ENCODE assay signal across 25 cellular contexts in the genomic region with DNA sequence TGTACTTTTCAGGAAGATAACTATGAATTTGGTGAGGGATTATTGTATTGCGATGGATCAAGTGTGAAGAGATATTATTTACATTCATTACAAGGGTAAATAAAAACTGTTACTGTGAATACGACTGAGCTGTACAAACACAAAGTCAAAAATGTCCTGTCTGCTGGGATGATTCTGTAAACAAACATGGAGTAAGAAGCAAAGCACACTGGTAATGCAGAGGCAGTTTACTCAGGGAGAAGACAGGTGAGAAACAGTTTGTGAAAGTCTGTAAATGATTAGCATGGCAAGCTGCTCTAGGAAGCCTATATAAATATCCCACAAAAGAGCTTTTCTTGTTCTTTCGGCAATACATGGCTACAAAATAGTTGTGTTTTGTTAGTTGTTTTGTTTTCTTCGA.
DNase-seq lines count a peak whose midpoint lies in the region; ATAC-seq, FAIRE-seq and TF ChIP-seq lines count a peak whose summit lies in the region.
"Had no signal": no experiment of that assay in that cellular context is flagged by ENCODE, and none has a peak within 500 bp of the region (broad histone marks: within the 10 kb centered on the region; RNA-seq: fewer than 3 reads in every experiment).

No MANE protein-coding gene starts in this region.

- H3K4me3 ChIP-seq in astrocyte (ENCODE audit: insufficient read depth, low read depth, low read length) (no peak overlapping the region), HepG2 (replicated peaks in 1 of 3; ENCODE audit: insufficient read depth in 1 of 3, low read depth in 2 of 3, low read length in 3 of 3) (no peak overlapping the region)
- H3K4me3 ChIP-seq: HAP-1, right atrium auricular region had no signal

- H3K27me3 ChIP-seq in astrocyte (ENCODE audit: insufficient read depth, low read length) (no peaks in the 10 kb centered on the region), HepG2 (ENCODE audit: control insufficient read depth in 1 of 2, insufficient read depth in 2 of 2, low read length in 2 of 2) (no peaks in the 10 kb centered on the region)
- H3K27me3 ChIP-seq: right atrium auricular region had no signal

- peaks cover 2% of the 10 kb centered on the region for H3K4me1 Mint-ChIP-seq in astrocyte (ENCODE audit: low read depth, unreplicated experiment)
- H3K4me1 Mint-ChIP-seq: activated naive CD4-positive, alpha-beta T cell treated with anti-CD3 and anti-CD28 coated beads, Interleukin-2, amount 50 U/mL, for 24 hours had no signal

- no peak overlapping the region for H3K4me3 Mint-ChIP-seq in astrocyte (ENCODE audit: unreplicated experiment)
- H3K4me3 Mint-ChIP-seq: activated naive CD4-positive, alpha-beta T cell treated with anti-CD3 and anti-CD28 coated beads, Interleukin-2, amount 50 U/mL, for 24 hours; activated T-helper 1 cell treated with anti-CD3 and anti-CD28 coated beads, Interleukin-12 subunit alpha, Interleukin-12 subunit beta, Interleukin-2, Interleukin-4 antibody, amounts not matched to agents 30 ng/mL and 10 ng/mL and 1 ng/mL, durations not matched to agents 14 hours and 24 hours and 36 hours; IgD-negative memory B cell; mesothelial cell of epicardium; naive thymus-derived CD8-positive, alpha-beta T cell had no signal

- CTCF ChIA-PET in HepG2 (lab: Yijun Ruan, JAX; ENCODE audit: low intra/inter-chr PET ratio, low total read pairs): no interaction called here

- FAIRE-seq in astrocyte (lab: Jason Lieb, UNC): peak; percentile 9
- peak; percentile 67 for FAIRE-seq in HepG2 (lab: Jason Lieb, UNC)

- no peaks in the 10 kb centered on the region for H3K36me3 Mint-ChIP-seq in astrocyte (ENCODE audit: low read depth, unreplicated experiment)
- H3K36me3 Mint-ChIP-seq: IgD-negative memory B cell had no signal

- H3K79me2 ChIP-seq in astrocyte (ENCODE audit: insufficient read depth, low read length) (no peaks in the 10 kb centered on the region), HepG2 (ENCODE audit: insufficient read depth, low read length) (no peaks in the 10 kb centered on the region)

- TF ChIP-seq EP300 in HepG2 (IDR thresholded peaks at IDR 0.05; ENCODE audit: low read depth in 2 of 2, low read length in 2 of 2): peak in 1 of 2 experiments; percentile 65; a peak in 2 of 4 replicates
- no peak for TF ChIP-seq EP300 in HepG2 (CRISPR knock-in tag; IDR thresholded peaks at IDR 0.05; ENCODE audit: borderline replicate concordance)

- H3K4me1 ChIP-seq in astrocyte (ENCODE audit: insufficient read depth, low read length) (no peaks in the 10 kb centered on the region), HepG2 (ENCODE audit: insufficient read depth, low read length) (peaks cover 28% of the 10 kb centered on the region)
- H3K4me1 ChIP-seq: HAP-1, right atrium auricular region had no signal

- no peak overlapping the region for H3K27ac Mint-ChIP-seq in astrocyte (ENCODE audit: unreplicated experiment)
- H3K27ac Mint-ChIP-seq: activated naive CD4-positive, alpha-beta T cell treated with anti-CD3 and anti-CD28 coated beads, Interleukin-2, amount 50 U/mL, for 24 hours; activated T-helper 1 cell treated with anti-CD3 and anti-CD28 coated beads, Interleukin-12 subunit alpha, Interleukin-12 subunit beta, Interleukin-2, Interleukin-4 antibody, amounts not matched to agents 30 ng/mL and 10 ng/mL and 1 ng/mL, durations not matched to agents 14 hours and 24 hours and 36 hours; IgD-negative memory B cell; mesothelial cell of epicardium; naive thymus-derived CD8-positive, alpha-beta T cell had no signal

- H3K9me3 Mint-ChIP-seq in astrocyte (ENCODE audit: unreplicated experiment): no peaks in the 10 kb centered on the region
- H3K9me3 Mint-ChIP-seq: activated naive CD4-positive, alpha-beta T cell treated with anti-CD3 and anti-CD28 coated beads, Interleukin-2, amount 50 U/mL, for 24 hours; activated T-helper 1 cell treated with anti-CD3 and anti-CD28 coated beads, Interleukin-12 subunit alpha, Interleukin-12 subunit beta, Interleukin-2, Interleukin-4 antibody, amounts not matched to agents 30 ng/mL and 10 ng/mL and 1 ng/mL, durations not matched to agents 14 hours and 24 hours and 36 hours had no signal

- POLR2A ChIA-PET in HepG2 (lab: Yijun Ruan, JAX): interaction anchor here (1.0 kb wide), 1 partner anchor 44 kb away, joined by 4 read pairs; no protein-coding TSS in a partner anchor

- intact Hi-C loops in HepG2 (cut with micrococcal nuclease; ENCODE audit: unreplicated experiment): loop anchor here (2.0 kb wide), 2 partner anchors 43 to 75 kb away; no protein-coding TSS in a partner anchor

- TF ChIP-seq POLR2A in HepG2 (IDR thresholded peaks at IDR 0.05; ENCODE audit: insufficient read depth in 1 of 2, low read depth in 2 of 2, low read length in 2 of 2): no peak

- H3K27me3 Mint-ChIP-seq in astrocyte (ENCODE audit: low read depth, unreplicated experiment): no peaks in the 10 kb centered on the region
- H3K27me3 Mint-ChIP-seq: activated naive CD4-positive, alpha-beta T cell treated with anti-CD3 and anti-CD28 coated beads, Interleukin-2, amount 50 U/mL, for 24 hours; naive thymus-derived CD8-positive, alpha-beta T cell had no signal

- H3K4me2 ChIP-seq in astrocyte (ENCODE audit: low read length) (no peak overlapping the region), HepG2 (ENCODE audit: low read depth, low read length) (peak overlapping the region; percentile 41)

- H3K9ac ChIP-seq in astrocyte (ENCODE audit: low read length): no peak overlapping the region
- no peak overlapping the region for H3K9ac ChIP-seq in HepG2 (ENCODE audit: insufficient read depth, low read depth, low read length)

- no peak for TF ChIP-seq RAD21 in HepG2 (CRISPR knock-in tag; IDR thresholded peaks at IDR 0.05)

- H3K36me3 ChIP-seq in astrocyte (ENCODE audit: insufficient read depth, low read length): no peaks in the 10 kb centered on the region
- H3K36me3 ChIP-seq in HepG2 (replicated peaks in 1 of 2; ENCODE audit: control insufficient read depth in 1 of 2, insufficient read depth in 2 of 2, low read length in 2 of 2): no peaks in the 10 kb centered on the region
- H3K36me3 ChIP-seq: HAP-1, right atrium auricular region had no signal

- ATAC-seq in HepG2 (peak; percentile 99), HG03039 (IDR thresholded peaks at IDR 0.05; ENCODE audit: unreplicated experiment) (no peak)
- ATAC-seq: left ventricle myocardium superior; naive thymus-derived CD8-positive, alpha-beta T cell; stimulated activated naive CD8-positive, alpha-beta T cell treated with anti-CD3 and anti-CD28 coated beads, Interleukin-15, Interleukin-2, amounts not matched to agents 100 U/mL and 50 U/mL, for 24 hours had no signal

- TF ChIP-seq CTCF in astrocyte (IDR thresholded peaks at IDR 0.05; ENCODE audit: insufficient read depth, low read depth, low read length): no peak
- TF ChIP-seq CTCF in HepG2 (CRISPR knock-in tag; IDR thresholded peaks at IDR 0.05): no peak

- H4K20me1 ChIP-seq in astrocyte (ENCODE audit: insufficient read depth, low read length): no peaks in the 10 kb centered on the region
- H4K20me1 ChIP-seq in HepG2 (ENCODE audit: insufficient read depth, low read length): peaks cover 2% of the 10 kb centered on the region; the same call in 1 of the 2 replicates

- no peaks in the 10 kb centered on the region for H3K9me3 ChIP-seq in astrocyte (ENCODE audit: insufficient read depth, low read depth, low read length)
- H3K9me3 ChIP-seq in HepG2 (ENCODE audit: low read length): no peaks in the 10 kb centered on the region
- H3K9me3 ChIP-seq: HAP-1, right atrium auricular region had no signal

- WGBS in HepG2 (ENCODE audit: low lambda C conversion rate): 4% methylated on average over 4 of the region's 4 CpGs

- H2AFZ ChIP-seq in astrocyte (ENCODE audit: low read depth, low read length) (no peak overlapping the region), HepG2 (ENCODE audit: low read length) (no peak overlapping the region)

- DNase-seq in COLO668 (lab: John Stamatoyannopoulos, UW; ENCODE audit: unreplicated experiment) (peak; percentile 36), NCI-H2029 (lab: John Stamatoyannopoulos, UW) (peak; percentile 35), astrocyte (ENCODE audit: low read depth) (no peak), HepG2 (ENCODE audit: low spot score) (peak; percentile 82), SIG-M5 treated with dmso at 0.1 percent for 504 hours (lab: John Stamatoyannopoulos, UW; ENCODE audit: unreplicated experiment) (no peak), activated gamma-delta T cell treated with Interleukin-2 at 50 U/mL for 16 hours (no peak)
- no peak for DNase-seq in stimulated activated CD4-positive, alpha-beta T cell treated with anti-CD3 and anti-CD28 coated beads, Interleukin-1b, Interleukin-23, amount 100 ng/mL, for 48 hours
- DNase-seq: central memory CD4-positive, alpha-beta T cell; dermis blood vessel endothelial cell; EL; left ventricle myocardium superior; naive thymus-derived CD8-positive, alpha-beta T cell; NCI-H1092 treated with DMSO at 0.1 percent for 48 hours; NCI-H2107; stimulated activated naive CD8-positive, alpha-beta T cell treated with anti-CD3 and anti-CD28 coated beads, Interleukin-15, Interleukin-2, amounts not matched to agents 100 U/mL and 50 U/mL, for 24 hours had no signal

- no peak overlapping the region for H3K27ac ChIP-seq in astrocyte (ENCODE audit: low read depth, low read length)
- H3K27ac ChIP-seq in HepG2 (ENCODE audit: extremely low read length, insufficient read depth, low read length): peak overlapping the region; percentile 7
- H3K27ac ChIP-seq: C4-2B, epithelial cell of prostate, HL-60, right atrium auricular region had no signal

- in situ Hi-C loops in HepG2 (cut with HindIII; ENCODE audit: extremely low pct_ligation_motif_present, low pct_unique_long_range_greater_than_20kb): no loop called here

- no TSS peak for BruUV-seq in HepG2 (replicated peaks; lab: Mats Ljungman, UMichigan)

TF ChIP-seq in HepG2, 621 proteins besides CTCF, POLR2A, EP300 and RAD21 (continues in another document):
- TF ChIP-seq TBX2 (CRISPR knock-in tag; IDR thresholded peaks at IDR 0.05; ENCODE audit: borderline replicate concordance): peak; percentile 95
- peak; percentile 99 for TF ChIP-seq HNRNPUL1 (IDR thresholded peaks at IDR 0.05; ENCODE audit: low read depth, low read length)
- peak; percentile 78 for TF ChIP-seq HDAC2 (CRISPR knock-in tag; IDR thresholded peaks at IDR 0.05)
- TF ChIP-seq GATA4 (IDR thresholded peaks at IDR 0.05; ENCODE audit: borderline replicate concordance, low read depth): no peak
- peak; percentile 45; the same call in 1 of the 2 replicates for TF ChIP-seq NR2F6 (IDR thresholded peaks at IDR 0.05)
- peak; percentile 38; the same call in 1 of the 2 replicates for TF ChIP-seq NR2F6 (CRISPR knock-in tag; IDR thresholded peaks at IDR 0.05)
- TF ChIP-seq POLR2G (IDR thresholded peaks at IDR 0.05; ENCODE audit: low read depth, low read length): no peak
- no peak for TF ChIP-seq ZNF629 (CRISPR knock-in tag; conservative IDR thresholded peaks at IDR 0.05)
- TF ChIP-seq MATR3 (CRISPR knock-in tag; IDR thresholded peaks at IDR 0.05): no peak
- no peak for TF ChIP-seq MIER2 (CRISPR knock-in tag; IDR thresholded peaks at IDR 0.05)
- peak; percentile 70; the same call in 1 of the 2 replicates for TF ChIP-seq PITX1 (CRISPR knock-in tag; IDR thresholded peaks at IDR 0.05)
- no peak for TF ChIP-seq DR1 (CRISPR knock-in tag; IDR thresholded peaks at IDR 0.05)
- TF ChIP-seq CCDC6 (CRISPR knock-in tag; IDR thresholded peaks at IDR 0.05): no peak

Comparison
In these comparisons a context has a peak if more than half of its experiments do, and no peak if none do; other contexts are left out.
1. DNase-seq: peak in COLO668 (single experiment), NCI-H2029 (single experiment) and HepG2 (single experiment); none in astrocyte (single experiment), SIG-M5 treated with dmso at 0.1 percent for 504 hours (single experiment), stimulated activated CD4-positive, alpha-beta T cell treated with anti-CD3 and anti-CD28 coated beads, Interleukin-1b, Interleukin-23, amount 100 ng/mL, for 48 hours (single experiment) and activated gamma-delta T cell treated with Interleukin-2 at 50 U/mL for 16 hours (single experiment).